ENCODE assay signal across 13 cellular contexts in the genomic region with DNA sequence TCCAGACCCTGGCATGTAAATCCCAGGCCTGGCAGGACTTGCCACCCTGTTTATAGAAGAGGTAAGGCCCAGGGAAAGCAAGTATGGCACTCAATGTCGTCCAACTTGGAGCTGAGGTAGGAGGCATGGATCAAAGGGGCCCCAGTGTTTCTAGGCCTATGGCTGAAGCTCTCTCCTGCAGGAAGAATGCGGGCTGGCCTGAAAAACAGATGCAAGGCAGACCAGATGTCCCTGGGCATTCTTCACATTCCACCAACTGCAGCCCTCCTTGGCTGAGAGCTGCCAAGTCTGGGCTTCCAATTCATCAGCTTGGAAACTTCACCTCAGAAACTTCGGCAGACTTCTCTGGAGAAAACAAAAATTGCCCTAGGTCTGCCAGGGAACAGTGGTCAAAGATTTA. TPM values are rescaled to one million over a fixed set of nuclear protein-coding genes. Genes with fewer than 3 reads are reported as not detected.
DNase-seq lines count a peak whose midpoint lies in the region; ATAC-seq, FAIRE-seq and TF ChIP-seq lines count a peak whose summit lies in the region.
"Had no signal": no experiment of that assay in that cellular context is flagged by ENCODE, and none has a peak within 500 bp of the region (broad histone marks: within the 10 kb centered on the region; RNA-seq: fewer than 3 reads in every experiment).

No MANE protein-coding gene starts in this region.

- no peak overlapping the region for H2BK12ac ChIP-seq in trophoblast cell (ENCODE audit: low read length)

- peaks cover 9% of the 10 kb centered on the region for H3K79me1 ChIP-seq in trophoblast cell (ENCODE audit: low read length)

- H3K4me1 Mint-ChIP-seq in activated CD4-positive, alpha-beta memory T cell treated with anti-CD3 and anti-CD28 coated beads, Interleukin-2, amount 10 ng/mL, durations not matched to agents 7 days and 5 days: peaks cover 12% of the 10 kb centered on the region

- H2BK5ac ChIP-seq in trophoblast cell (ENCODE audit: low read depth, low read length, poor library complexity): no peak overlapping the region

- H3K27ac Mint-ChIP-seq in activated CD4-positive, alpha-beta memory T cell treated with anti-CD3 and anti-CD28 coated beads, Interleukin-2, amount 10 ng/mL, durations not matched to agents 7 days and 5 days: no peak overlapping the region
- H3K27ac Mint-ChIP-seq: activated CD4-positive, alpha-beta T cell treated with anti-CD3 and anti-CD28 coated beads, Interleukin-2, amount 10 ng/mL, durations not matched to agents 24 days and 14 days had no signal

- WGBS in trophoblast cell (ENCODE audit: extremely low coverage, insufficient coverage, insufficient read length): no CpG with 5 or more reads among the region's 3 CpGs
- 87 to 95% (median 91%) methylated on average over 3 of the region's 3 CpGs for WGBS in small intestine, 3 donors

- H2AFZ ChIP-seq in trophoblast cell (ENCODE audit: insufficient read depth, low read length, poor library complexity): no peak overlapping the region

- H2BK120ac ChIP-seq in trophoblast cell (ENCODE audit: insufficient read depth, low read length, poor library complexity): no peak overlapping the region

- H3K18ac ChIP-seq in trophoblast cell (ENCODE audit: low read length): no peak overlapping the region

- no peaks in the 10 kb centered on the region for H3K9me3 ChIP-seq in trophoblast cell (ENCODE audit: insufficient read depth, low read depth, low read length)
- H3K9me3 ChIP-seq in small intestine (ENCODE audit: control insufficient read depth, low read depth): no peaks in the 10 kb centered on the region

- H3K4me3 ChIP-seq in trophoblast cell (ENCODE audit: low read depth, low read length): no peak overlapping the region
- no peak overlapping the region for H3K4me3 ChIP-seq in small intestine (ENCODE audit: low read depth in 1 of 2, low read length in 2 of 2)

- H3K9ac ChIP-seq in trophoblast cell (ENCODE audit: low read length): no peak overlapping the region

- no peak overlapping the region for H4K8ac ChIP-seq in trophoblast cell (ENCODE audit: low read depth, low read length)

- DNase-seq in HCEC 1CT: peak; percentile 37
- peak; percentile 71 for DNase-seq in glomerular visceral epithelial cell (ENCODE audit: extremely low spot score)
- peak; percentile 80 to 88 for DNase-seq in trophoblast cell
- no peak for DNase-seq in activated CD4-positive, alpha-beta memory T cell treated with anti-CD3 and anti-CD28 coated beads, Interleukin-2, amount 10 ng/mL, durations not matched to agents 7 days and 5 days
- DNase-seq in inferior parietal cortex (ENCODE audit: extremely low spot score): no peak
- DNase-seq in small intestine: no peak
- DNase-seq: activated CD4-positive, alpha-beta T cell treated with anti-CD3 and anti-CD28 coated beads, Interleukin-2, amount 10 ng/mL, durations not matched to agents 24 days and 14 days; activated gamma-delta T cell treated with Interleukin-2 at 50 U/mL for 16 hours; glutamatergic neuron; KBM-7; NCI-H187 had no signal

- no peak overlapping the region for H3K4me3 Mint-ChIP-seq in activated CD4-positive, alpha-beta memory T cell treated with anti-CD3 and anti-CD28 coated beads, Interleukin-2, amount 10 ng/mL, durations not matched to agents 7 days and 5 days
- H3K4me3 Mint-ChIP-seq: activated CD4-positive, alpha-beta T cell treated with anti-CD3 and anti-CD28 coated beads, Interleukin-2, amount 10 ng/mL, durations not matched to agents 24 days and 14 days had no signal

- peaks cover 2 to 8% of the 10 kb centered on the region in 2 experiments for H3K36me3 ChIP-seq in trophoblast cell (ENCODE audit: control insufficient read depth in 1 of 2, insufficient read depth in 2 of 2, low read length in 2 of 2)
- no peaks in the 10 kb centered on the region for H3K36me3 ChIP-seq in small intestine (ENCODE audit: control insufficient read depth in 2 of 2, insufficient read depth in 2 of 2, low read length in 2 of 2)

- H3K4ac ChIP-seq in trophoblast cell (ENCODE audit: low read depth, low read length): no peak overlapping the region

- no peak overlapping the region for H3K23ac ChIP-seq in trophoblast cell (ENCODE audit: low read length)

- H3K27me3 Mint-ChIP-seq in activated CD4-positive, alpha-beta memory T cell treated with anti-CD3 and anti-CD28 coated beads, Interleukin-2, amount 10 ng/mL, durations not matched to agents 7 days and 5 days: no peaks in the 10 kb centered on the region
- H3K27me3 Mint-ChIP-seq: activated CD4-positive, alpha-beta T cell treated with anti-CD3 and anti-CD28 coated beads, Interleukin-2, amount 10 ng/mL, durations not matched to agents 24 days and 14 days had no signal

- peaks cover 7% of the 10 kb centered on the region for H3K9me3 Mint-ChIP-seq in activated CD4-positive, alpha-beta memory T cell treated with anti-CD3 and anti-CD28 coated beads, Interleukin-2, amount 10 ng/mL, durations not matched to agents 7 days and 5 days

- H4K12ac ChIP-seq in trophoblast cell (ENCODE audit: low read depth, low read length): no peak overlapping the region

- peaks cover 16 to 21% of the 10 kb centered on the region in 2 experiments for H3K4me1 ChIP-seq in trophoblast cell (ENCODE audit: control insufficient read depth in 1 of 2, insufficient read depth in 2 of 2, low read length in 2 of 2)
- H3K4me1 ChIP-seq in small intestine (ENCODE audit: control insufficient read depth in 2 of 2, insufficient read depth in 1 of 2, low read depth in 1 of 2, low read length in 1 of 2): no peaks in the 10 kb centered on the region

- FAIRE-seq in small intestine (lab: Jason Lieb, UNC): no peak

- ATAC-seq in SK-N-SH treated with all-trans-retinoic acid at 6 μM for 48 hours (peak; percentile 99), GM18907 (IDR thresholded peaks at IDR 0.05; ENCODE audit: unreplicated experiment) (no peak)

- peak overlapping the region; percentile 38 for H3K4me2 ChIP-seq in trophoblast cell (ENCODE audit: low read length)

- H3K27me3 ChIP-seq in trophoblast cell (ENCODE audit: insufficient read depth, low read length) (no peaks in the 10 kb centered on the region), small intestine (ENCODE audit: control insufficient read depth in 2 of 2, insufficient read depth in 2 of 2, low read length in 2 of 2) (no peaks in the 10 kb centered on the region)

- no peak overlapping the region for H3K14ac ChIP-seq in trophoblast cell (ENCODE audit: low read length)

- no peaks in the 10 kb centered on the region for H3K79me2 ChIP-seq in trophoblast cell (ENCODE audit: control insufficient read depth, insufficient read depth, low read length, poor library complexity)

- H3K36me3 Mint-ChIP-seq in activated CD4-positive, alpha-beta memory T cell treated with anti-CD3 and anti-CD28 coated beads, Interleukin-2, amount 10 ng/mL, durations not matched to agents 7 days and 5 days (ENCODE audit: low read depth): peaks cover 63% of the 10 kb centered on the region

- H2AK5ac ChIP-seq in trophoblast cell (ENCODE audit: low read length): no peak overlapping the region

- CTCF ChIA-PET in activated CD4-positive, alpha-beta memory T cell treated with anti-CD3 and anti-CD28 coated beads, Interleukin-2, amount 10 ng/mL, durations not matched to agents 7 days and 5 days (lab: Charles Lee): interaction anchor here (1.3 to 4.9 kb wide), 4 partner anchors 10 to 299 kb away, joined by 3 to 30 read pairs (median 6); a partner anchor contains a TSS

- H3K27ac ChIP-seq in trophoblast cell (ENCODE audit: low read depth, low read length) (peak overlapping the region; percentile 85), small intestine (ENCODE audit: low read depth in 1 of 2, low read length in 1 of 2) (no peak overlapping the region)

- H4K91ac ChIP-seq in trophoblast cell (ENCODE audit: low read depth, low read length): no peak overlapping the region

- POLR2A ChIA-PET in activated CD4-positive, alpha-beta memory T cell treated with anti-CD3 and anti-CD28 coated beads, Interleukin-2, amount 10 ng/mL, durations not matched to agents 7 days and 5 days (lab: Charles Lee): no interaction called here

TF ChIP-seq in SK-N-SH treated with all-trans-retinoic acid at 6 μM for 48 hours, 23 proteins besides CTCF, POLR2A, EP300 and RAD21:
- TF ChIP-seq CSDC2 (CRISPR knock-in tag; IDR thresholded peaks at IDR 0.05) (0 out of 2 replicates have a peak, but pooled peaks have one; percentile 62), ISL1 (CRISPR knock-in tag; IDR thresholded peaks at IDR 0.05) (peak; percentile 47), TCF4 (CRISPR knock-in tag; IDR thresholded peaks at IDR 0.05; ENCODE audit: borderline replicate concordance) (peak; percentile 65), ARNTL (CRISPR knock-in tag; IDR thresholded peaks at IDR 0.05; ENCODE audit: borderline replicate concordance, low read depth) (no peak), ZFP3 (CRISPR knock-in tag; IDR thresholded peaks at IDR 0.05) (no peak), BACH2 (CRISPR knock-in tag; IDR thresholded peaks at IDR 0.05; ENCODE audit: borderline replicate concordance) (no peak), GLIS3 (CRISPR knock-in tag; IDR thresholded peaks at IDR 0.05) (0 out of 2 replicates have a peak, but pooled peaks have one; percentile 46), RARB (CRISPR knock-in tag; IDR thresholded peaks at IDR 0.05) (no peak), PPARA (CRISPR knock-in tag; IDR thresholded peaks at IDR 0.05; ENCODE audit: borderline replicate concordance) (no peak)
- TF ChIP-seq, protein P1, sequence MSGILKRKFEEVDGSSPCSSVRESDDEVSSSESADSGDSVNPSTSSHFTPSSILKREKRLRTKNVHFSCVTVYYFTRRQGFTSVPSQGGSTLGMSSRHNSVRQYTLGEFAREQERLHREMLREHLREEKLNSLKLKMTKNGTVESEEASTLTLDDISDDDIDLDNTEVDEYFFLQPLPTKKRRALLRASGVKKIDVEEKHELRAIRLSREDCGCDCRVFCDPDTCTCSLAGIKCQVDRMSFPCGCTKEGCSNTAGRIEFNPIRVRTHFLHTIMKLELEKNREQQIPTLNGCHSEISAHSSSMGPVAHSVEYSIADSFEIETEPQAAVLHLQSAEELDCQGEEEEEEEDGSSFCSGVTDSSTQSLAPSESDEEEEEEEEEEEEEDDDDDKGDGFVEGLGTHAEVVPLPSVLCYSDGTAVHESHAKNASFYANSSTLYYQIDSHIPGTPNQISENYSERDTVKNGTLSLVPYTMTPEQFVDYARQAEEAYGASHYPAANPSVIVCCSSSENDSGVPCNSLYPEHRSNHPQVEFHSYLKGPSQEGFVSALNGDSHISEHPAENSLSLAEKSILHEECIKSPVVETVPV (CRISPR knock-in tag; IDR thresholded peaks at IDR 0.05): no peak

RNA-seq across cellular contexts. Expression of a gene that starts 22.2 kb away (rescaled TPM):
- 50.6 and 52.8 TPM in 2 replicates for polyA plus RNA-seq in trophoblast cell (2013)
- total RNA-seq in activated CD4-positive, alpha-beta memory T cell treated with anti-CD3 and anti-CD28 coated beads, Interleukin-2, amount 10 ng/mL, durations not matched to agents 7 days and 5 days: 10 to 100 TPM; 34.5 to 36.1 TPM
- polyA plus RNA-seq in small intestine: 10 to 100 TPM in 1 of 3 donors, 1 to 10 TPM in 2; 4.7 to 20.7 (median 6.5) TPM

RNA-seq across cellular contexts. Expression of a gene that starts 33.3 kb away (rescaled TPM):
- 14.0 and 14.4 TPM in 2 replicates for polyA plus RNA-seq in trophoblast cell (2013)
- total RNA-seq in activated CD4-positive, alpha-beta memory T cell treated with anti-CD3 and anti-CD28 coated beads, Interleukin-2, amount 10 ng/mL, durations not matched to agents 7 days and 5 days: 10 to 100 TPM; 47.1 to 48.8 TPM
- 10 to 100 TPM in 1 of 3 donors, 1 to 10 TPM in 2; 4.9 to 11.9 (median 6.8) TPM for polyA plus RNA-seq in small intestine

Comparison
In these comparisons a context has a peak if more than half of its experiments do, and no peak if none do; other contexts are left out.
1. DNase-seq: peak in HCEC 1CT (single experiment), glomerular visceral epithelial cell (single experiment) and trophoblast cell (2 of 2); none in activated CD4-positive, alpha-beta memory T cell treated with anti-CD3 and anti-CD28 coated beads, Interleukin-2, amount 10 ng/mL, durations not matched to agents 7 days and 5 days (single experiment), inferior parietal cortex (single experiment) and small intestine (single experiment).